In genomic region chr18:47380153-47380552, GRCh38 we compare ENCODE assay signal across 6 cellular contexts.
"Had no signal": no experiment of that assay in that cellular context is flagged by ENCODE, and none has a peak within 500 bp of the region (broad histone marks: within the 10 kb centered on the region; RNA-seq: fewer than 3 reads in every experiment).

No MANE protein-coding gene starts in this region.

- H3K27ac ChIP-seq: GM23248 had no signal

- H2AFZ ChIP-seq: GM23248 had no signal

- H3K9me3 Mint-ChIP-seq: H9 had no signal

- H3K27ac Mint-ChIP-seq: H9 had no signal

- H3K9ac ChIP-seq: GM23248 had no signal

- DNase-seq: GM23248, GOT3, H9, HCEC 1CT, IMR-90, KBM-7 had no signal

- H3K4me3 Mint-ChIP-seq: H9 had no signal

- H3K4me3 ChIP-seq: GM23248 had no signal
